Comparison of ENCODE assay signal across 8 cellular contexts in the genomic region with DNA sequence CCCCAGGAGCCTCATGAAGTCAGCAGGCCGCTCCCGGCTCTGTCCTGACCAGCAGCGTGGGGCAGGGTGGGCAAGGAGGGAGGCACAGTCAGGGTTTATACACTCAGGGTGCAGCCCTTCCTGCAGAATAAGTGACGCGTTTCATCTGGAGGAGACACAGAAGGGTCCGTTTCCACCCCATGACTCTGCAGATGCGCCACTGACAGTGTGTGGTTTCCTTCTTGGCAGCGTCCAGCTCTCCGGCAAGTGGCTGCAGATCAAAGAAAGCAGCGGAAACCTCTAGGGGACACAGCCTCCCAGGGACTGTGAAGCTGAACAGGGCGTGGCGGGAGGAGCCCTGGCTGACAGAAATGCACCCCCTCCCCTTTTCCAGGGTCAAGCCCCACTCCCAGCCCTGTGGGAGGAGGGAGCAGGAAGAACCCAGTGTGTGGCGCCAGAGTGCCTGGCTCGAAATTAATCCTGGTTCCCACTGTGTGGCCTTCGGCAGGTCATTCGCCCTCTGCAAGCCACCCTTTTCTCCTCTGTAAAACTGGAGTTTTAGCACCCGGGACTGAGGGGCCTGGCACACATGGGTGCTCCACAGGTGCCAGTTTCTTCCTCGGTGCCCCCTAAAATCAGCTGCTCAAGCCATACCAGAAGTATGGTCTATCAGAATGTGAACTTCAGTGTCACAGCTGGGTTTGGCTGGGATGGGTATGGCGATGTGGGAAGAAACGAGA. TPM values are rescaled to one million over a fixed set of nuclear protein-coding genes. Genes with fewer than 3 reads are reported as not detected.
DNase-seq lines count a peak whose midpoint lies in the region; ATAC-seq and TF ChIP-seq lines count a peak whose summit lies in the region.
"Had no signal": no experiment of that assay in that cellular context is flagged by ENCODE, and none has a peak within 500 bp of the region (broad histone marks: within the 10 kb centered on the region; RNA-seq: fewer than 3 reads in every experiment).

No MANE protein-coding gene starts in this region.

- H3K27ac Mint-ChIP-seq in chondrocyte (ENCODE audit: unreplicated experiment) (peak overlapping the region; percentile 76), type B pancreatic cell (peak overlapping the region; percentile 47)

- H3K4me1 ChIP-seq in right lobe of liver, result peaks cover 2 to 39% (median 18%) of the 10 kb centered on the region in 4 donors

- WGBS in right lobe of liver (ENCODE audit: insufficient coverage, low coverage, low lambda C conversion rate, missing lambda C conversion rate), result 21% methylated on average over 9 of the region's 20 CpGs

- no peaks in the 10 kb centered on the region for H3K27me3 Mint-ChIP-seq in chondrocyte (ENCODE audit: low read depth)
- no peaks in the 10 kb centered on the region for H3K27me3 Mint-ChIP-seq in type B pancreatic cell

- peak overlapping the region; percentile 10 to 87 (median 86) for H3K27ac ChIP-seq in right lobe of liver
- H3K27ac ChIP-seq: SJSA1 had no signal

- H3K27me3 ChIP-seq in right lobe of liver, result no peaks in the 10 kb centered on the region
- H3K27me3 ChIP-seq: SJSA1 had no signal

- H3K4me3 ChIP-seq in right lobe of liver, result peak overlapping the region in 2 of 3 donors; percentile 12 to 25
- H3K4me3 ChIP-seq: SJSA1 had no signal

- peaks cover 2% of the 10 kb centered on the region for H3K9me3 Mint-ChIP-seq in chondrocyte (ENCODE audit: low read depth)
- no peaks in the 10 kb centered on the region for H3K9me3 Mint-ChIP-seq in type B pancreatic cell

- peak; percentile 90 for DNase-seq in OCI-M1 (lab: John Stamatoyannopoulos, UW)
- DNase-seq in chondrocyte (ENCODE audit: low spot score), result no peak
- DNase-seq in right lobe of liver, result peak; percentile 63 to 88 (median 78)
- no peak for DNase-seq in type B pancreatic cell (ENCODE audit: extremely low spot score, unreplicated experiment)
- no peak for DNase-seq in cortex of kidney (lab: John Stamatoyannopoulos, UW)

- intact Hi-C loops in right lobe of liver (cut with DNase I), result no loop called here

- H3K4me3 Mint-ChIP-seq in chondrocyte (ENCODE audit: unreplicated experiment), result no peak overlapping the region
- H3K4me3 Mint-ChIP-seq in type B pancreatic cell, result no peak overlapping the region

- TF ChIP-seq POLR2A in right lobe of liver (IDR thresholded peaks at IDR 0.05), result peak; percentile 55

- peak; percentile 56 for ATAC-seq in GM19395 (IDR thresholded peaks at IDR 0.05; ENCODE audit: unreplicated experiment)
- ATAC-seq in right lobe of liver, result peak; percentile 68 to 80 (median 70)
- ATAC-seq in HG03457 (IDR thresholded peaks at IDR 0.05; ENCODE audit: unreplicated experiment), result no peak

- H3K9me3 ChIP-seq in right lobe of liver, result no peaks in the 10 kb centered on the region
- H3K9me3 ChIP-seq: SJSA1 had no signal

- H3K4me1 Mint-ChIP-seq in chondrocyte (ENCODE audit: low read depth) (peaks cover 32% of the 10 kb centered on the region), type B pancreatic cell (ENCODE audit: unreplicated experiment) (peaks cover 22% of the 10 kb centered on the region)

- H3K36me3 ChIP-seq in right lobe of liver, result no peaks in the 10 kb centered on the region
- H3K36me3 ChIP-seq: SJSA1 had no signal

- H3K36me3 Mint-ChIP-seq in chondrocyte (ENCODE audit: low read depth) (no peaks in the 10 kb centered on the region), type B pancreatic cell (no peaks in the 10 kb centered on the region)

- peak; percentile 64 for TF ChIP-seq CTCF in chondrocyte (IDR thresholded peaks at IDR 0.05)
- peak; percentile 33 to 54 (median 44) for TF ChIP-seq CTCF in right lobe of liver (IDR thresholded peaks at IDR 0.05)
- peak; percentile 13 for TF ChIP-seq CTCF in type B pancreatic cell (conservative IDR thresholded peaks at IDR 0.05)

RNA-seq across cellular contexts. Expression of a gene that starts 17.3 kb away (rescaled TPM):
- total RNA-seq in chondrocyte, result 24.2 to 29.1 TPM (median 25.2 TPM) in 3 replicates
- 10 to 100 TPM; 14.1 to 34.8 (median 30.6) TPM for total RNA-seq in right lobe of liver
- 55.9 and 56.9 TPM in 2 replicates for total RNA-seq in type B pancreatic cell (ENCODE audit: low replicate concordance)

Comparison
In these comparisons a context has a peak if more than half of its experiments do, and no peak if none do; other contexts are left out.
1. DNase-seq: peak in OCI-M1 (single experiment) and right lobe of liver (3 of 3); none in chondrocyte (single experiment), type B pancreatic cell (single experiment) and cortex of kidney (single experiment).
2. CTCF ChIP-seq: peak in every context shown above with its lines; median percentile 64 in chondrocyte; 44 in right lobe of liver; 13 in type B pancreatic cell.